In the genomic region with DNA sequence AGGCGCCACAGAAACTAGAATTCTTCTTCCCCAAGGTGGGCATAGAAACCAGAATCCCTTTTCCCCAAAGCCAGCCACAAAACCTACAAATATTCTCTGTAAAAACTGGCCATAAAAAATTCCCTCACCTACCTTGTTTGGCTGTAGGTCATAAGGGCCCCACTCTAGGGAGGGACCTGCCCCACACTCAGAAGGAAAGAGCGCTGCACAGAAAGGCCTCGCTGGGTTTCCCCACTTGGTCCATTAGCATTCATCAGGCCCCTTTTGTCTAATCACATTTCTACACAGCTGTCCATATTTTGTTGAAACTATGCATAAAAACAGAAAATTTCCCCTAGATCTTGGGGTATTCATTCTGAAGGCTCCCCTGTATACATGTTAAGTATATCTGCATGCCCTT, we compare ENCODE assay signal across 24 cellular contexts. TPM values are rescaled to one million over a fixed set of nuclear protein-coding genes. Genes with fewer than 3 reads are reported as not detected.
DNase-seq lines count a peak whose midpoint lies in the region; ATAC-seq, FAIRE-seq and TF ChIP-seq lines count a peak whose summit lies in the region.
"Had no signal": no experiment of that assay in that cellular context is flagged by ENCODE, and none has a peak within 500 bp of the region (broad histone marks: within the 10 kb centered on the region; RNA-seq: fewer than 3 reads in every experiment).

No MANE protein-coding gene starts in this region.

- H3K9ac ChIP-seq in GM12878 (ENCODE audit: control insufficient read depth, insufficient read depth, low read length), result no peak overlapping the region
- H3K9ac ChIP-seq: BLaER1 treated with 17β-estradiol and CSF1 and Interleukin-3, amounts not matched to agents 10 nM and 100 nM had no signal

- no peak for TF ChIP-seq CTCF in GM12878 (IDR thresholded peaks at IDR 0.05 in 2 of 3, conservative IDR thresholded peaks at IDR 0.05 in 1 of 3; ENCODE audit: control insufficient read depth in 2 of 3, extremely low read depth in 1 of 3, insufficient read depth in 1 of 3, low read depth in 3 of 3, low read length in 3 of 3)
- no peak for TF ChIP-seq CTCF in Calu3 (IDR thresholded peaks at IDR 0.05; ENCODE audit: unreplicated experiment)

- 27% methylated on average over 3 of the region's 3 CpGs for WGBS in GM12878 (ENCODE audit: insufficient coverage, insufficient replicate concordance, low lambda C conversion rate, missing lambda C conversion rate)

- ATAC-seq in GM18868 (IDR thresholded peaks at IDR 0.05; ENCODE audit: unreplicated experiment) (peak; percentile 70), HG02610 (IDR thresholded peaks at IDR 0.05; ENCODE audit: unreplicated experiment) (peak; percentile 69), GM12878 (peak; percentile 73), HG02571 (IDR thresholded peaks at IDR 0.05; ENCODE audit: unreplicated experiment) (no peak)
- ATAC-seq in naive thymus-derived CD4-positive, alpha-beta T cell, result no peak
- ATAC-seq: A549 had no signal

- POLR2A ChIA-PET in GM12878 (lab: Charles Lee), result no interaction called here
- POLR2A ChIA-PET in naive thymus-derived CD4-positive, alpha-beta T cell (lab: Charles Lee), result no interaction called here

- no peak overlapping the region for H3K27ac ChIP-seq in GM12878 (ENCODE audit: control insufficient read depth, insufficient read depth)
- H3K27ac ChIP-seq in naive thymus-derived CD4-positive, alpha-beta T cell (ENCODE audit: low read depth, low read length), result no peak overlapping the region
- H3K27ac ChIP-seq: A549; BLaER1 treated with 17β-estradiol and CSF1 and Interleukin-3, amounts not matched to agents 10 nM and 100 nM had no signal

- in situ Hi-C loops in GM12878 (cut with MboI), result no loop called here

- H3K4me2 ChIP-seq in GM12878 (ENCODE audit: control insufficient read depth, insufficient read depth), result no peak overlapping the region
- H3K4me2 ChIP-seq: A549; BLaER1 treated with 17β-estradiol and CSF1 and Interleukin-3, amounts not matched to agents 10 nM and 100 nM had no signal

- H3K4me1 ChIP-seq in GM12878 (ENCODE audit: control insufficient read depth, insufficient read depth, low read length), result no peaks in the 10 kb centered on the region
- no peaks in the 10 kb centered on the region for H3K4me1 ChIP-seq in naive thymus-derived CD4-positive, alpha-beta T cell (ENCODE audit: control insufficient read depth in 2 of 2, insufficient read depth in 2 of 2, low read length in 2 of 2)
- H3K4me1 ChIP-seq: A549; BE2C; BLaER1 treated with 17β-estradiol and CSF1 and Interleukin-3, amounts not matched to agents 10 nM and 100 nM; HAP-1 had no signal

- no peaks in the 10 kb centered on the region for H3K4me1 Mint-ChIP-seq in naive thymus-derived CD4-positive, alpha-beta T cell
- no peaks in the 10 kb centered on the region for H3K4me1 Mint-ChIP-seq in Calu3 (ENCODE audit: low read depth, unreplicated experiment)
- H3K4me1 Mint-ChIP-seq: CD14-positive monocyte; CD8-positive, alpha-beta memory T cell had no signal

- no peak overlapping the region for H3K4me3 ChIP-seq in GM12878
- no peak overlapping the region for H3K4me3 ChIP-seq in naive thymus-derived CD4-positive, alpha-beta T cell (ENCODE audit: low read length)
- H3K4me3 ChIP-seq: A549; BLaER1 treated with 17β-estradiol and CSF1 and Interleukin-3, amounts not matched to agents 10 nM and 100 nM; HAP-1 had no signal

- no peaks in the 10 kb centered on the region for H4K20me1 ChIP-seq in GM12878 (ENCODE audit: control insufficient read depth, insufficient read depth)

- H3K27ac Mint-ChIP-seq in naive thymus-derived CD4-positive, alpha-beta T cell, result peak overlapping the region in 2 of 9 donors; percentile 14 to 72
- H3K27ac Mint-ChIP-seq in Calu3 (ENCODE audit: unreplicated experiment), result no peak overlapping the region
- H3K27ac Mint-ChIP-seq: CD4-positive, alpha-beta T cell; CD8-positive, alpha-beta memory T cell; HFFc6 had no signal

- SMC1A ChIA-PET in GM12878 (lab: Charles Lee; ENCODE audit: uncharacterized antibody, unreplicated experiment), result no interaction called here

- no peaks in the 10 kb centered on the region for H3K27me3 ChIP-seq in GM12878 (replicated peaks in 1 of 2; ENCODE audit: control insufficient read depth in 2 of 2, insufficient read depth in 2 of 2, low read length in 1 of 2)
- H3K27me3 ChIP-seq in naive thymus-derived CD4-positive, alpha-beta T cell (ENCODE audit: control insufficient read depth in 2 of 2, insufficient read depth in 2 of 2, low read length in 2 of 2), result no peaks in the 10 kb centered on the region
- H3K27me3 ChIP-seq: BE2C had no signal

- BruUV-seq in GM12878 (replicated peaks; lab: Mats Ljungman, UMichigan) (no TSS peak), Calu3 (replicated peaks; lab: Mats Ljungman, UMichigan) (no TSS peak)

- H3K4me3 Mint-ChIP-seq in naive thymus-derived CD4-positive, alpha-beta T cell, result no peak overlapping the region
- H3K4me3 Mint-ChIP-seq in Calu3 (ENCODE audit: low read depth, unreplicated experiment), result no peak overlapping the region
- H3K4me3 Mint-ChIP-seq: CD14-positive monocyte; CD4-positive, alpha-beta T cell; CD8-positive, alpha-beta memory T cell; HFFc6 had no signal

- RAD21 ChIA-PET in GM12878 (lab: Charles Lee; ENCODE audit: unreplicated experiment), result no interaction called here

- CTCF ChIA-PET in GM12878 (lab: Yijun Ruan, JAX), result no interaction called here
- CTCF ChIA-PET in naive thymus-derived CD4-positive, alpha-beta T cell (lab: Charles Lee), result no interaction called here
- CTCF ChIA-PET in Calu3 (lab: Charles Lee), result no interaction called here

- DNase-seq in GM12878 (ENCODE audit: low read depth, low spot score) (no peak), occipital lobe (lab: John Stamatoyannopoulos, UW) (no peak), Calu3 (no peak)
- DNase-seq in naive thymus-derived CD4-positive, alpha-beta T cell, result no peak
- DNase-seq: 8988T; ACHN; AML-193; BE2C; CD4-positive, alpha-beta T cell; CD8-positive, alpha-beta memory T cell; DMS53; DMS79 treated with DMSO at 0.1 percent for 48 hours; GF-D8; GOT3; HFFc6 had no signal

- no peak for TF ChIP-seq POLR2A in GM12878 (IDR thresholded peaks at IDR 0.05; ENCODE audit: low read depth, low read length)

- TF ChIP-seq EP300 in GM12878 (IDR thresholded peaks at IDR 0.05; ENCODE audit: borderline replicate concordance in 1 of 2, control insufficient read depth in 1 of 2, low read depth in 2 of 2, low read length in 2 of 2), result no peak

- no peak for FAIRE-seq in GM12878 (lab: Jason Lieb, UNC)
- FAIRE-seq: A549, GM18507, H54 had no signal

- no peaks in the 10 kb centered on the region for H3K9me3 Mint-ChIP-seq in naive thymus-derived CD4-positive, alpha-beta T cell
- no peaks in the 10 kb centered on the region for H3K9me3 Mint-ChIP-seq in Calu3 (ENCODE audit: low read depth, unreplicated experiment)
- H3K9me3 Mint-ChIP-seq: CD14-positive monocyte; CD4-positive, alpha-beta T cell; CD8-positive, alpha-beta memory T cell; HFFc6 had no signal

- TF ChIP-seq RAD21 in GM12878 (IDR thresholded peaks at IDR 0.05; ENCODE audit: insufficient read depth, low read depth, low read length), result no peak

- intact Hi-C loops in GM12878 (cut with micrococcal nuclease; ENCODE audit: unreplicated experiment), result loop anchor here (10.0 kb wide), 2 partner anchors 295 to 535 kb away; no protein-coding TSS in a partner anchor
- intact Hi-C loops in naive thymus-derived CD4-positive, alpha-beta T cell (cut with micrococcal nuclease), result no loop called here
- intact Hi-C loops in Calu3 (cut with micrococcal nuclease; ENCODE audit: unreplicated experiment), result no loop called here

- peaks cover 0 to 4% of the 10 kb centered on the region in 2 experiments; a peak in 1 of 4 replicates for H3K36me3 ChIP-seq in GM12878 (ENCODE audit: control insufficient read depth in 2 of 2, insufficient read depth in 2 of 2, low read length in 1 of 2)
- peaks cover 0 to 40% (median 0%) of the 10 kb centered on the region in 3 experiments for H3K36me3 ChIP-seq in naive thymus-derived CD4-positive, alpha-beta T cell (ENCODE audit: control insufficient read depth in 2 of 3, insufficient read depth in 3 of 3, low read length in 3 of 3)
- H3K36me3 ChIP-seq: BE2C had no signal

- no peaks in the 10 kb centered on the region for H3K79me2 ChIP-seq in GM12878 (ENCODE audit: control insufficient read depth, insufficient read depth, low read length)

- H3K27me3 Mint-ChIP-seq in naive thymus-derived CD4-positive, alpha-beta T cell, result no peaks in the 10 kb centered on the region
- no peaks in the 10 kb centered on the region for H3K27me3 Mint-ChIP-seq in Calu3 (ENCODE audit: unreplicated experiment)
- H3K27me3 Mint-ChIP-seq: CD4-positive, alpha-beta T cell had no signal

- no peak overlapping the region for H2AFZ ChIP-seq in GM12878 (ENCODE audit: control insufficient read depth, low read depth, low read length)

- H3K36me3 Mint-ChIP-seq in naive thymus-derived CD4-positive, alpha-beta T cell, result peaks cover 0 to 14% (median 0%) of the 10 kb centered on the region in 5 donors
- peaks cover 4% of the 10 kb centered on the region for H3K36me3 Mint-ChIP-seq in Calu3 (ENCODE audit: insufficient read depth, unreplicated experiment)

- H3K9me3 ChIP-seq in GM12878 (replicated peaks; ENCODE audit: control insufficient read depth, insufficient read depth, low read length), result no peaks in the 10 kb centered on the region
- H3K9me3 ChIP-seq in naive thymus-derived CD4-positive, alpha-beta T cell (ENCODE audit: control insufficient read depth in 2 of 3, low read length in 3 of 3), result no peaks in the 10 kb centered on the region
- H3K9me3 ChIP-seq: A549; BE2C; BLaER1 treated with 17β-estradiol and CSF1 and Interleukin-3, amounts not matched to agents 10 nM and 100 nM; HAP-1 had no signal

TF ChIP-seq in GM12878, 131 proteins besides CTCF, POLR2A, EP300 and RAD21 (continues in another document):
- TF ChIP-seq ESRRA (IDR thresholded peaks at IDR 0.05; ENCODE audit: low read length), result no peak

RNA-seq across cellular contexts. Expression of a gene that starts 54.1 kb away (rescaled TPM):
- total RNA-seq in GM12878 (2013; cell fraction: nucleolus; rRNA removed), result 95.4 and 95.7 TPM in 2 replicates
- 15.6 and 17.5 TPM in 2 replicates for total RNA-seq in GM12878 (2014; rRNA removed)
- total RNA-seq in GM12878 (2014; rRNA removed; fragmentation: Illumina TruSeq; extraction: Trizol), result 13.1 and 15.9 TPM in 2 replicates
- total RNA-seq in GM12878 (2021), result 22.7 and 25.6 TPM in 2 replicates
- polyA plus RNA-seq in GM12878 (2011; ENCODE audit: low read depth), result 10.3 TPM
- 18.9 and 25.0 TPM in 2 replicates for polyA plus RNA-seq in GM12878 (2011; rRNA removed)
- 21.7 and 29.7 TPM in 2 replicates for polyA plus RNA-seq in GM12878 (2011; cell fraction: cytosol; rRNA removed)
- 195 and 255 TPM in 2 replicates for polyA plus RNA-seq in GM12878 (2011; cell fraction: nucleus; rRNA removed)
- polyA plus RNA-seq in GM12878 (2012), result 14.8 and 19.0 TPM in 2 replicates
- 12.3 and 17.2 TPM in 2 replicates for polyA plus RNA-seq in GM12878 (2014; fragmentation: Illumina TruSeq; extraction: Trizol)
- 1 to 10 TPM; 1.4 to 5.3 TPM for polyA plus RNA-seq in GM12878 (2014; fragmentation: Nextera tagmentation; extraction: Ambion mirVana)
- polyA plus RNA-seq in GM12878 (2014; rRNA removed), result 21.4 and 21.8 TPM in 2 replicates
- polyA plus RNA-seq in GM12878 (2016; fragmentation: Nextera tagmentation; extraction: Ambion mirVana), result 10 to 100 TPM; 11.8 to 13.6 TPM
- 33.9 and 47.1 TPM in 2 replicates for polyA minus RNA-seq in GM12878 (2011; rRNA and poly(A)+ RNA removed)
- polyA minus RNA-seq in GM12878 (2011; cell fraction: cytosol; rRNA and poly(A)+ RNA removed), result 11.2 and 16.4 TPM in 2 replicates
- 61.9 and 83.0 TPM in 2 replicates for polyA minus RNA-seq in GM12878 (2011; cell fraction: nucleus; rRNA and poly(A)+ RNA removed)
- 18.4 TPM for total RNA-seq in occipital lobe
- total RNA-seq in naive thymus-derived CD4-positive, alpha-beta T cell, result 10 to 100 TPM; 24.1 to 54.3 (median 44.1) TPM
- polyA plus RNA-seq in naive thymus-derived CD4-positive, alpha-beta T cell, result 10 to 100 TPM in 1 of 2 donors, 1 to 10 TPM in 1; 7.9 to 11.0 TPM
- total RNA-seq in Calu3 (2022), result 44.7 and 47.6 TPM in 2 replicates

Comparison
In these comparisons a context has a peak if more than half of its experiments do, and no peak if none do; other contexts are left out.
1. ATAC-seq: peak in GM18868 (single experiment), HG02610 (single experiment) and GM12878 (single experiment); none in HG02571 (single experiment) and naive thymus-derived CD4-positive, alpha-beta T cell (single experiment).